Comparison of ENCODE assay signal across 9 cellular contexts in the genomic region with DNA sequence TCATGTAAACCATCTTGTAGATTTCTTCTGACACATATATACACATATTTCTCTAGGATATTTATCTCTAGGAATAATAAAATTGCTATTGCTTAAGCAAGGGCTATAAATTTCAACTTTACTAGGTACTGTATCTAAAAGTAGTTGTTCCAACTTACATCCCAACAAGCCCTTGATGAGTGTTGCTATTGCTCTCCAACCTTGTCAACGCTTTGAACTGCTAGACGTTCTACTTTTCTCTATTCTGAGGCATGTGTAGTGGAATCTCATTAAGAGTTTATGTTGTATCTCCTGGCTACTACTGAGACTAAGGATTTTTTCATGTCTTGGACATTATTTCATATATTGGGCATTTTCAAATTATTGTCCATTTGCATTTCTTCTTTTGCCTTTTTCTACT.
"Had no signal": no experiment of that assay in that cellular context is flagged by ENCODE, and none has a peak within 500 bp of the region (broad histone marks: within the 10 kb centered on the region; RNA-seq: fewer than 3 reads in every experiment).

No MANE protein-coding gene starts in this region.

- H2AFZ ChIP-seq: GM23248, GM23338 had no signal

- H3K4me2 ChIP-seq: GM23338 had no signal

- ATAC-seq: GM23338, HCT116 had no signal

- H3K36me3 ChIP-seq: HAP-1 had no signal

- H3K27ac ChIP-seq: GM23248 had no signal

- H3K9ac ChIP-seq: GM23248 had no signal

- H3K4me3 Mint-ChIP-seq: GM23338, H9, HFFc6 had no signal

- H3K9me3 ChIP-seq: HAP-1 had no signal

- H3K4me1 ChIP-seq: HAP-1 had no signal

- H3K4me3 ChIP-seq: GM23248, GM23338, HAP-1 had no signal

- DNase-seq: GM23248, GOT3, H7, H9, HCEC 1CT, HFFc6 had no signal

- H3K4me1 Mint-ChIP-seq: GM23338, H9 had no signal

- H3K9me3 Mint-ChIP-seq: GM23338, H9 had no signal
